Comparison of ENCODE assay signal across 1 cellular context in genomic region chrX:1159515-1159914, GRCh38.
TF ChIP-seq lines count a peak whose summit lies in the region.

No MANE protein-coding gene starts in this region.

TF ChIP-seq in H1, 55 proteins besides CTCF, POLR2A, EP300 and RAD21:
- TF ChIP-seq NRF1 (IDR thresholded peaks at IDR 0.05; ENCODE audit: low read depth, low read length) (no peak), CREB1 (IDR thresholded peaks at IDR 0.05) (no peak), PHF8 (conservative IDR thresholded peaks at IDR 0.05; ENCODE audit: low read depth, low read length) (no peak), CHD7 (IDR thresholded peaks at IDR 0.05; ENCODE audit: insufficient replicate concordance, low read length) (no peak), KDM1A (IDR thresholded peaks at IDR 0.05; ENCODE audit: borderline replicate concordance, low read length) (no peak), SIN3A (conservative IDR thresholded peaks at IDR 0.05 in 1 of 2, IDR thresholded peaks at IDR 0.05 in 1 of 2; ENCODE audit: low read depth in 1 of 2, low read length in 2 of 2) (no peak), EGR1 (IDR thresholded peaks at IDR 0.05; ENCODE audit: borderline replicate concordance, low read depth, low read length) (no peak), RFX5 (IDR thresholded peaks at IDR 0.05; ENCODE audit: borderline replicate concordance, low read depth, low read length) (no peak), TAF1 (IDR thresholded peaks at IDR 0.05; ENCODE audit: low read depth, low read length) (no peak), BCL11A (IDR thresholded peaks at IDR 0.05; ENCODE audit: low read depth in 2 of 2, low read length in 2 of 2) (no peak), MAX (IDR thresholded peaks at IDR 0.05) (no peak), NANOG (IDR thresholded peaks at IDR 0.05; ENCODE audit: insufficient read depth, low read depth, low read length, poor library complexity, severe bottlenecking) (no peak), ATF2 (IDR thresholded peaks at IDR 0.05; ENCODE audit: low read length) (no peak), CHD1 (IDR thresholded peaks at IDR 0.05; ENCODE audit: low read depth, low read length) (no peak), RBBP5 (IDR thresholded peaks at IDR 0.05; ENCODE audit: borderline replicate concordance, low read depth, low read length) (no peak), KDM4A (IDR thresholded peaks at IDR 0.05; ENCODE audit: low read depth, low read length, severe bottlenecking) (no peak)
TF ChIP-seq in H1: peak in this region for 0.
